In the genomic region with DNA sequence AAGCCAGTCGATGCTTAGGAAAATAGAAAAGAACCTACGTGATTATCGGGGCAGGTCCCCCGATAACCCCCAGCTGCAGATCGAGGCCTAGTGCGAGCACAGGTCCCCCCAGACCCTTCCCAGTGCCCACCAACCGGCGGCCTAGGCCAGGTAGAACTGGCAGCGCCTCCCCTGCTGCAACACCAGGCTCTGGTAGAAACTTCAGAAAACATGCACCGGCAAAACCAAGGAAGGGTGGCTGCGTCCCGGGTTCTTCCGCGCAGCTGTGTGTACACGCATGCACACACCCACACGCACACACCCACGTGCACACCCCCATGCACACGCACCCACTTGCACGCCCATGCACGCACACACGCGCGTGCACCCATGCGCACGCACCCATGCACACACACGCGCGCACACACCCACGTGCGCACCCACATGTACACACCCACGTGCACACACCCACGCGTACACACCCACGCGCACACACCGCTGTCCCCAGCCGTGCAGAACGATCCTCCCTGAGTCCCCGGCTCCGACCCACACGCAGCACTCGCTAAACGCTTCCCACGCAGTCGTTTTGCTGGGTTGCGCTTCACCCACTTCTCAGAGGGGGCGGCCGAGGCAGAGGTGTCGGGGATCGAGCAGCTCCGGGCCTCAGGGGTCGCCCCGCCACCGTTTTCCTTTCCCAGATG, we compare ENCODE assay signal across 1 cellular context.
A peak's percentile ranks its signal among the peaks of the same experiment; 100 is the strongest.
TF ChIP-seq lines count a peak whose summit lies in the region.

No MANE protein-coding gene starts in this region.

TF ChIP-seq in HepG2, 621 proteins besides CTCF, POLR2A, EP300 and RAD21:
- TF ChIP-seq PREB (CRISPR knock-in tag; IDR thresholded peaks at IDR 0.05): no peak
- TF ChIP-seq MNT (IDR thresholded peaks at IDR 0.05): peak; percentile 50
- TF ChIP-seq HOXA9 (CRISPR knock-in tag; IDR thresholded peaks at IDR 0.05; ENCODE audit: borderline replicate concordance): no peak
